34 cellular contexts compared by ENCODE assay signal in genomic region chr12:65758401-65758800, GRCh38.
"Had no signal": no experiment of that assay in that cellular context is flagged by ENCODE, and none has a peak within 500 bp of the region (broad histone marks: within the 10 kb centered on the region; RNA-seq: fewer than 3 reads in every experiment).

No MANE protein-coding gene starts in this region.

- H3K36me3 ChIP-seq: MG63 had no signal

- H3K27me3 ChIP-seq: MG63 had no signal

- H3K4me3 ChIP-seq: MG63 had no signal

- DNase-seq: Karpas-422, Kasumi-1, MG63, MM.1S, MV-4-11, NCI-H1048, NCI-H1092, NCI-H1092 treated with DMSO at 0.1 percent for 48 hours, NCI-H1105, NCI-H1105 treated with DMSO at 0.1 percent for 48 hours, NCI-H1417, NCI-H1417 treated with DMSO at 0.1 percent for 48 hours, NCI-H1436, NCI-H1436 treated with DMSO at 0.1 percent for 48 hours, NCI-H146, NCI-H1694, NCI-H1694 treated with DMSO at 0.1 percent for 48 hours, NCI-H187, NCI-H187 treated with DMSO at 0.1 percent for 48 hours, NCI-H1930, NCI-H2029, NCI-H2029 treated with DMSO at 0.1 percent for 48 hours, NCI-H2081, NCI-H2081 treated with DMSO at 0.1 percent for 48 hours, NCI-H2107, NCI-H2171, NCI-H2171 treated with DMSO at 0.1 percent for 48 hours, NCI-H2227 treated with DMSO at 0.1 percent for 48 hours, NCI-H226, NCI-H345, NCI-H446, NCI-H446 treated with DMSO at 0.1 percent for 48 hours, NCI-H510A, NCI-H510A treated with DMSO at 0.1 percent for 48 hours had no signal
